Comparison of ENCODE assay signal across 8 cellular contexts in the genomic region with DNA sequence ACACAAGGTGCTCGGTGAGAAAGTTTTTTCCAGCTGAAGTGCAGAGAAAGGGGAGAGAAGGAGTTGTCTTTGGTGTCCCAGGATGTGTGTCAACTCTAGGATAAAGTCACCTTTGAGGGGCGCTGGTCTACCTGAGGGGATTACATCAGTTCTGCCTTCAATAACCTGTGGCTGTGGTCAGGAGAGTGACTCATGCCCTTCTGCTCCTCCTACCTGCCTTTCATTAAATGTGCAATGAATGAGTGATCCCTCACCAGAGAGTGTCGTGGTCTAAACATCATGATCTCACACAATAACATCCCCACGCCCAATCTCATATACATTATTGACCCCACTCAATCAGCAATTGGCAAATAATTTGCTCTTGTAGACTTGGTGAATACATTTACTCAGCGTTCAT.
A peak's percentile ranks its signal among the peaks of the same experiment; 100 is the strongest.
DNase-seq lines count a peak whose midpoint lies in the region; ATAC-seq and TF ChIP-seq lines count a peak whose summit lies in the region.
"Not testable (repeated sequence)": the region's sequence is repeated elsewhere in the genome, so short reads cannot be mapped to it uniquely, and the experiment has no call there.

No MANE protein-coding gene starts in this region.

- ATAC-seq in CD4-positive, CD25-positive, alpha-beta regulatory T cell (ENCODE audit: low read depth in 2 of 2): peak; percentile 67 to 71
- ATAC-seq in RWPE2 (ENCODE audit: low read depth) (peak; percentile 86), mucosa of descending colon (peak; percentile 27)
- ATAC-seq in activated CD4-positive, CD25-positive, alpha-beta regulatory T cell treated with anti-CD3 and anti-CD28 coated beads, Interleukin-2, amount 50 U/mL, for 24 hours: peak; percentile 78 to 79
- ATAC-seq in activated CD8-positive, alpha-beta T cell treated with anti-CD3 and anti-CD28 coated beads, Interleukin-2, amount 10 ng/mL, durations not matched to agents 7 days and 5 days: peak; percentile 22
- ATAC-seq in activated T-cell treated with anti-CD3 and anti-CD28 coated beads, Interleukin-2, amount 50 U/mL, for 72 hours (replicated peaks in 1 of 2): peak; percentile 66
- ATAC-seq in activated naive CD8-positive, alpha-beta T cell treated with anti-CD3 and anti-CD28 coated beads, Interleukin-2, amount 10 ng/mL, durations not matched to agents 7 days and 5 days (ENCODE audit: low read depth): peak; percentile 27
- peak; percentile 70 for ATAC-seq in stimulated activated effector memory CD8-positive, alpha-beta T cell treated with anti-CD3 and anti-CD28 coated beads, Interleukin-12 subunit alpha, Interleukin-12 subunit beta, amount 100 ng/mL, for 72 hours

- POLR2A ChIA-PET in activated CD8-positive, alpha-beta T cell treated with anti-CD3 and anti-CD28 coated beads, Interleukin-2, amount 10 ng/mL, durations not matched to agents 7 days and 5 days (lab: Charles Lee); activated naive CD8-positive, alpha-beta T cell treated with anti-CD3 and anti-CD28 coated beads, Interleukin-2, amount 10 ng/mL, durations not matched to agents 7 days and 5 days (lab: Charles Lee): not testable (repeated sequence)

- H3K27ac ChIP-seq in CD4-positive, CD25-positive, alpha-beta regulatory T cell (ENCODE audit: insufficient read depth, low read length, poor library complexity, severe bottlenecking); RWPE2 (ENCODE audit: poor library complexity, severe bottlenecking): not testable (repeated sequence)

- DNase-seq in CD4-positive, CD25-positive, alpha-beta regulatory T cell; RWPE2 (ENCODE audit: low spot score); activated CD8-positive, alpha-beta T cell treated with anti-CD3 and anti-CD28 coated beads, Interleukin-2, amount 10 ng/mL, durations not matched to agents 7 days and 5 days; activated T-cell treated with anti-CD3 and anti-CD28 coated beads, Interleukin-2, amount 50 U/mL, for 72 hours; activated naive CD8-positive, alpha-beta T cell treated with anti-CD3 and anti-CD28 coated beads, Interleukin-2, amount 10 ng/mL, durations not matched to agents 7 days and 5 days; mucosa of descending colon; stimulated activated effector memory CD8-positive, alpha-beta T cell treated with anti-CD3 and anti-CD28 coated beads, Interleukin-12 subunit alpha, Interleukin-12 subunit beta, amount 100 ng/mL, for 72 hours (ENCODE audit: low spot score in 2 of 2): not testable (repeated sequence)

- H3K27me3 Mint-ChIP-seq in CD4-positive, CD25-positive, alpha-beta regulatory T cell; activated CD8-positive, alpha-beta T cell treated with anti-CD3 and anti-CD28 coated beads, Interleukin-2, amount 10 ng/mL, durations not matched to agents 7 days and 5 days (ENCODE audit: low read depth); activated T-cell treated with anti-CD3 and anti-CD28 coated beads, Interleukin-2, amount 50 U/mL, for 72 hours (ENCODE audit: low read depth); activated naive CD8-positive, alpha-beta T cell treated with anti-CD3 and anti-CD28 coated beads, Interleukin-2, amount 10 ng/mL, durations not matched to agents 7 days and 5 days: not testable (repeated sequence)

- H3K36me3 Mint-ChIP-seq in CD4-positive, CD25-positive, alpha-beta regulatory T cell; activated CD8-positive, alpha-beta T cell treated with anti-CD3 and anti-CD28 coated beads, Interleukin-2, amount 10 ng/mL, durations not matched to agents 7 days and 5 days (ENCODE audit: low read depth); activated T-cell treated with anti-CD3 and anti-CD28 coated beads, Interleukin-2, amount 50 U/mL, for 72 hours (ENCODE audit: insufficient read depth in 2 of 2); activated naive CD8-positive, alpha-beta T cell treated with anti-CD3 and anti-CD28 coated beads, Interleukin-2, amount 10 ng/mL, durations not matched to agents 7 days and 5 days; stimulated activated effector memory CD8-positive, alpha-beta T cell treated with anti-CD3 and anti-CD28 coated beads, Interleukin-12 subunit alpha, Interleukin-12 subunit beta, amount 100 ng/mL, for 72 hours: not testable (repeated sequence)

- not testable (repeated sequence) for H3K4me1 ChIP-seq in CD4-positive, CD25-positive, alpha-beta regulatory T cell (ENCODE audit: control insufficient read depth, insufficient read depth, low read length, poor library complexity, severe bottlenecking); RWPE2 (ENCODE audit: insufficient read depth, poor library complexity, severe bottlenecking); mucosa of descending colon (ENCODE audit: low read depth)

- intact Hi-C loops in mucosa of descending colon (cut with DNase I, micrococcal nuclease): not testable (repeated sequence)

- H3K27ac Mint-ChIP-seq in CD4-positive, CD25-positive, alpha-beta regulatory T cell; activated CD8-positive, alpha-beta T cell treated with anti-CD3 and anti-CD28 coated beads, Interleukin-2, amount 10 ng/mL, durations not matched to agents 7 days and 5 days; activated T-cell treated with anti-CD3 and anti-CD28 coated beads, Interleukin-2, amount 50 U/mL, for 72 hours; activated naive CD8-positive, alpha-beta T cell treated with anti-CD3 and anti-CD28 coated beads, Interleukin-2, amount 10 ng/mL, durations not matched to agents 7 days and 5 days; stimulated activated effector memory CD8-positive, alpha-beta T cell treated with anti-CD3 and anti-CD28 coated beads, Interleukin-12 subunit alpha, Interleukin-12 subunit beta, amount 100 ng/mL, for 72 hours: not testable (repeated sequence)

- CTCF ChIA-PET in activated CD8-positive, alpha-beta T cell treated with anti-CD3 and anti-CD28 coated beads, Interleukin-2, amount 10 ng/mL, durations not matched to agents 7 days and 5 days (lab: Charles Lee): not testable (repeated sequence)

- not testable (repeated sequence) for H3K4me3 ChIP-seq in CD4-positive, CD25-positive, alpha-beta regulatory T cell (ENCODE audit: low read depth, low read length); RWPE2 (ENCODE audit: severe bottlenecking); mucosa of descending colon

- not testable (repeated sequence) for H3K36me3 ChIP-seq in CD4-positive, CD25-positive, alpha-beta regulatory T cell (ENCODE audit: control insufficient read depth, insufficient read depth, low read length); RWPE2 (ENCODE audit: low read depth); mucosa of descending colon (ENCODE audit: low read depth)

- H3K27me3 ChIP-seq in CD4-positive, CD25-positive, alpha-beta regulatory T cell (ENCODE audit: control insufficient read depth, insufficient read depth, low read length); RWPE2 (ENCODE audit: insufficient read depth, poor library complexity, severe bottlenecking): not testable (repeated sequence)

- TF ChIP-seq CTCF in RWPE2 (IDR thresholded peaks at IDR 0.05; ENCODE audit: poor library complexity, severe bottlenecking); mucosa of descending colon (IDR thresholded peaks at IDR 0.05): not testable (repeated sequence)

- H3K9me3 Mint-ChIP-seq in CD4-positive, CD25-positive, alpha-beta regulatory T cell; activated CD8-positive, alpha-beta T cell treated with anti-CD3 and anti-CD28 coated beads, Interleukin-2, amount 10 ng/mL, durations not matched to agents 7 days and 5 days (ENCODE audit: insufficient read depth); activated T-cell treated with anti-CD3 and anti-CD28 coated beads, Interleukin-2, amount 50 U/mL, for 72 hours; activated naive CD8-positive, alpha-beta T cell treated with anti-CD3 and anti-CD28 coated beads, Interleukin-2, amount 10 ng/mL, durations not matched to agents 7 days and 5 days; stimulated activated effector memory CD8-positive, alpha-beta T cell treated with anti-CD3 and anti-CD28 coated beads, Interleukin-12 subunit alpha, Interleukin-12 subunit beta, amount 100 ng/mL, for 72 hours: not testable (repeated sequence)

- H3K9me3 ChIP-seq in CD4-positive, CD25-positive, alpha-beta regulatory T cell (ENCODE audit: control insufficient read depth in 2 of 2, low read length in 2 of 2); RWPE2 (ENCODE audit: severe bottlenecking); mucosa of descending colon: not testable (repeated sequence)

- not testable (repeated sequence) for H3K4me1 Mint-ChIP-seq in CD4-positive, CD25-positive, alpha-beta regulatory T cell; activated CD8-positive, alpha-beta T cell treated with anti-CD3 and anti-CD28 coated beads, Interleukin-2, amount 10 ng/mL, durations not matched to agents 7 days and 5 days (ENCODE audit: low read depth); activated T-cell treated with anti-CD3 and anti-CD28 coated beads, Interleukin-2, amount 50 U/mL, for 72 hours (ENCODE audit: low read depth); activated naive CD8-positive, alpha-beta T cell treated with anti-CD3 and anti-CD28 coated beads, Interleukin-2, amount 10 ng/mL, durations not matched to agents 7 days and 5 days; stimulated activated effector memory CD8-positive, alpha-beta T cell treated with anti-CD3 and anti-CD28 coated beads, Interleukin-12 subunit alpha, Interleukin-12 subunit beta, amount 100 ng/mL, for 72 hours

- H3K4me3 Mint-ChIP-seq in CD4-positive, CD25-positive, alpha-beta regulatory T cell; activated CD8-positive, alpha-beta T cell treated with anti-CD3 and anti-CD28 coated beads, Interleukin-2, amount 10 ng/mL, durations not matched to agents 7 days and 5 days; activated T-cell treated with anti-CD3 and anti-CD28 coated beads, Interleukin-2, amount 50 U/mL, for 72 hours; activated naive CD8-positive, alpha-beta T cell treated with anti-CD3 and anti-CD28 coated beads, Interleukin-2, amount 10 ng/mL, durations not matched to agents 7 days and 5 days; stimulated activated effector memory CD8-positive, alpha-beta T cell treated with anti-CD3 and anti-CD28 coated beads, Interleukin-12 subunit alpha, Interleukin-12 subunit beta, amount 100 ng/mL, for 72 hours: not testable (repeated sequence)

Comparison
In these comparisons a context has a peak if more than half of its experiments do, and no peak if none do; other contexts are left out.
1. ATAC-seq: peak in every context shown above with its lines; median percentile 86 in RWPE2; 78 in activated CD4-positive, CD25-positive, alpha-beta regulatory T cell treated with anti-CD3 and anti-CD28 coated beads, Interleukin-2, amount 50 U/mL, for 24 hours; 70 in stimulated activated effector memory CD8-positive, alpha-beta T cell treated with anti-CD3 and anti-CD28 coated beads, Interleukin-12 subunit alpha, Interleukin-12 subunit beta, amount 100 ng/mL, for 72 hours; 69 in CD4-positive, CD25-positive, alpha-beta regulatory T cell; 66 in activated T-cell treated with anti-CD3 and anti-CD28 coated beads, Interleukin-2, amount 50 U/mL, for 72 hours; 27 in activated naive CD8-positive, alpha-beta T cell treated with anti-CD3 and anti-CD28 coated beads, Interleukin-2, amount 10 ng/mL, durations not matched to agents 7 days and 5 days; 27 in mucosa of descending colon; 22 in activated CD8-positive, alpha-beta T cell treated with anti-CD3 and anti-CD28 coated beads, Interleukin-2, amount 10 ng/mL, durations not matched to agents 7 days and 5 days.